In genomic region chr9:37592108-37592951, GRCh38 we compare ENCODE assay signal across 8 cellular contexts. TPM values are rescaled to one million over a fixed set of nuclear protein-coding genes. Genes with fewer than 3 reads are reported as not detected.
DNase-seq lines count a peak whose midpoint lies in the region; ATAC-seq, FAIRE-seq and TF ChIP-seq lines count a peak whose summit lies in the region.

TOMM5 (minus strand) TSS chr9:37592597; CDS start chr9:37592532, 65 bp downstream.

- H3K4me3 ChIP-seq in esophagus squamous epithelium, result peak within 1 kb of the TSS; percentile 66 to 98 (median 88)

- DNase-seq in DMS79 treated with DMSO at 0.1 percent for 48 hours (lab: John Stamatoyannopoulos, UW) (peak; percentile 93), RCC 7860 (ENCODE audit: low spot score) (peak; percentile 76), esophagus squamous epithelium (lab: John Stamatoyannopoulos, UW) (peak; percentile 68), myocyte (ENCODE audit: low read depth) (peak; percentile 96)
- peak; percentile 91 to 94 for DNase-seq in activated T-cell treated with anti-CD3 and anti-CD28 coated beads, Interleukin-2, amount 50 U/mL, for 72 hours
- peak; percentile 83 to 89 for DNase-seq in stimulated activated CD8-positive, alpha-beta memory T cell treated with anti-CD3 and anti-CD28 coated beads, Interleukin-7, amount 100 ng/mL, for 48 hours (ENCODE audit: extremely low read depth in 1 of 2, low read depth in 1 of 2)

- H3K27me3 ChIP-seq in esophagus squamous epithelium, result no peaks in the 10 kb centered on the region

- H3K27ac Mint-ChIP-seq in activated T-cell treated with anti-CD3 and anti-CD28 coated beads, Interleukin-2, amount 50 U/mL, for 72 hours, result peak within 1 kb of the TSS; percentile 99

- H3K36me3 ChIP-seq in KOPT-K1 (ENCODE audit: insufficient read depth, low read length), result peaks cover 29% of the 10 kb centered on the region
- peaks cover 0 to 18% (median 3%) of the 10 kb centered on the region in 3 donors for H3K36me3 ChIP-seq in esophagus squamous epithelium

- no peak for FAIRE-seq in RCC 7860 (lab: Jason Lieb, UNC)

- H3K27me3 Mint-ChIP-seq in activated T-cell treated with anti-CD3 and anti-CD28 coated beads, Interleukin-2, amount 50 U/mL, for 72 hours (ENCODE audit: low read depth), result peaks cover 12% of the 10 kb centered on the region

- peaks cover 47% of the 10 kb centered on the region for H3K4me1 Mint-ChIP-seq in activated T-cell treated with anti-CD3 and anti-CD28 coated beads, Interleukin-2, amount 50 U/mL, for 72 hours (ENCODE audit: low read depth)

- TF ChIP-seq CTCF in esophagus squamous epithelium (IDR thresholded peaks at IDR 0.05), result peak in 2 of 6 experiments; percentile 6 to 27

- peaks cover 7 to 41% (median 36%) of the 10 kb centered on the region in 3 donors for H3K4me1 ChIP-seq in esophagus squamous epithelium

- H3K27ac ChIP-seq in KOPT-K1 (ENCODE audit: low read depth, low read length, poor library complexity, severe bottlenecking), result peak within 1 kb of the TSS; percentile 89
- H3K27ac ChIP-seq in esophagus squamous epithelium, result peak within 1 kb of the TSS; percentile 80 to 91 (median 88)

- no peaks in the 10 kb centered on the region for H3K9me3 ChIP-seq in KOPT-K1 (ENCODE audit: insufficient read depth, low read length, poor library complexity, severe bottlenecking)
- no peaks in the 10 kb centered on the region for H3K9me3 ChIP-seq in esophagus squamous epithelium

- peak in 3 of 4 donors; percentile 49 to 84 (median 70) for TF ChIP-seq POLR2A in esophagus squamous epithelium (IDR thresholded peaks at IDR 0.05)

- intact Hi-C loops in esophagus squamous epithelium (cut with DNase I), result loop anchor here (10.0 kb wide), 1 partner anchor 312 kb away; the partner anchor contains the start of gene SLC25A51

- peak; percentile 86 for ATAC-seq in GM21825 (IDR thresholded peaks at IDR 0.05; ENCODE audit: unreplicated experiment)
- peak; percentile 99 for ATAC-seq in activated T-cell treated with anti-CD3 and anti-CD28 coated beads, Interleukin-2, amount 50 U/mL, for 72 hours (replicated peaks in 1 of 2)

- no peaks in the 10 kb centered on the region for H3K9me3 Mint-ChIP-seq in activated T-cell treated with anti-CD3 and anti-CD28 coated beads, Interleukin-2, amount 50 U/mL, for 72 hours

- H3K4me3 Mint-ChIP-seq in activated T-cell treated with anti-CD3 and anti-CD28 coated beads, Interleukin-2, amount 50 U/mL, for 72 hours, result peak within 1 kb of the TSS; percentile 100

- 0 to 1% methylated on average over 21 to 38 of the region's 72 CpGs for WGBS in esophagus squamous epithelium, 2 donors

- peaks cover 5 to 13% of the 10 kb centered on the region in 2 donors for H3K36me3 Mint-ChIP-seq in activated T-cell treated with anti-CD3 and anti-CD28 coated beads, Interleukin-2, amount 50 U/mL, for 72 hours (ENCODE audit: insufficient read depth in 2 of 2)

RNA-seq across cellular contexts. Expression of gene TOMM5, which starts in this region (rescaled TPM):
- total RNA-seq in activated T-cell treated with anti-CD3 and anti-CD28 coated beads, Interleukin-2, amount 50 U/mL, for 72 hours, result 10 to 100 TPM; 65.7 to 75.7 TPM
- 100 to 1,000 TPM in 2 of 4 donors, 10 to 100 TPM in 2; 25.1 to 129 (median 105) TPM for total RNA-seq in esophagus squamous epithelium
- total RNA-seq in myocyte, result 107 and 109 TPM in 2 replicates
- 128 TPM for polyA plus RNA-seq in myocyte (2012)

Comparison
In these comparisons a context has a peak if more than half of its experiments do, and no peak if none do; other contexts are left out.
1. Peak in every context shown above with its lines: DNase-seq, ATAC-seq, H3K4me3 ChIP-seq and H3K27ac ChIP-seq.